ENCODE assay signal across 1 cellular context in genomic region chr6:53062369-53062639, GRCh38.
TF ChIP-seq lines count a peak whose summit lies in the region.

No MANE protein-coding gene starts in this region.

TF ChIP-seq in HepG2, 621 proteins besides CTCF, POLR2A, EP300 and RAD21:
- TF ChIP-seq CENPT (CRISPR knock-in tag; IDR thresholded peaks at IDR 0.05; ENCODE audit: low read depth) (no peak), HNF4A (CRISPR knock-in tag; IDR thresholded peaks at IDR 0.05) (no peak), TRIM24 (CRISPR knock-in tag; IDR thresholded peaks at IDR 0.05) (no peak), ZNF101 (CRISPR knock-in tag; IDR thresholded peaks at IDR 0.05; ENCODE audit: borderline replicate concordance, low read depth) (no peak), EED (CRISPR knock-in tag; IDR thresholded peaks at IDR 0.05) (no peak), AHDC1 (CRISPR knock-in tag; IDR thresholded peaks at IDR 0.05; ENCODE audit: borderline replicate concordance) (no peak), ELK4 (CRISPR knock-in tag; IDR thresholded peaks at IDR 0.05; ENCODE audit: borderline replicate concordance) (no peak), SMAD1 (CRISPR knock-in tag; IDR thresholded peaks at IDR 0.05; ENCODE audit: borderline replicate concordance, low read depth) (no peak), BRF2 (CRISPR knock-in tag; IDR thresholded peaks at IDR 0.05) (no peak), USF2 (IDR thresholded peaks at IDR 0.05; ENCODE audit: low read depth, low read length) (no peak), USF2 (CRISPR knock-in tag; IDR thresholded peaks at IDR 0.05; ENCODE audit: borderline replicate concordance) (no peak), ZNF720 (CRISPR knock-in tag; IDR thresholded peaks at IDR 0.05) (no peak), NBN (conservative IDR thresholded peaks at IDR 0.05) (no peak), MTF2 (CRISPR knock-in tag; IDR thresholded peaks at IDR 0.05; ENCODE audit: borderline replicate concordance) (no peak), HOXA5 (CRISPR knock-in tag; IDR thresholded peaks at IDR 0.05) (no peak), GLMP (CRISPR knock-in tag; IDR thresholded peaks at IDR 0.05; ENCODE audit: borderline replicate concordance) (no peak)
